ENCODE assay signal across 8 cellular contexts in the genomic region with DNA sequence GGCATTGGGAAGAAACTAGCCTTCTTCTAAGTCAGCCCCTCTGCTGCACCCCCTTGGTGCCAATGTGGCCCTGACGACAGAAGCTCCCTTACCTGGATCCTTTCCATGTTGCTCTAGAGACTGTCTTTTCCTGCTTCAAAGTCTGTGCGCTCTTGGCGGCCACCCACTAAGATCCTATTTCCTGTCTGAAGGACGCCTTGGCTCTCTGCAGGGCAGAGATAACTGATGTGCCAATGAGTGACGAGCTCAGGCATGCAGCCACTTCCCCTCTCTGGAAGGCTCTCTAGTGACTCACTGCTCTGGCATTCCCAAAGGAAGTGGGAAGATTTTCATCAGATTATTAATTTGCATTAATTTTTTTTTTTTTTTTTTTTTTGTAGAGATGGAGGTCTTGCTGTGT.
A peak's percentile ranks its signal among the peaks of the same experiment; 100 is the strongest.
DNase-seq lines count a peak whose midpoint lies in the region; ATAC-seq, FAIRE-seq and TF ChIP-seq lines count a peak whose summit lies in the region.

No MANE protein-coding gene starts in this region.

- peaks cover 25% of the 10 kb centered on the region for H3K4me1 ChIP-seq in adipocyte (ENCODE audit: control insufficient read depth, insufficient read depth, low read length)
- H3K4me1 ChIP-seq in right cardiac atrium (ENCODE audit: control insufficient read depth, insufficient read depth, low read length): no peaks in the 10 kb centered on the region
- H3K4me1 ChIP-seq in small intestine (ENCODE audit: control insufficient read depth in 2 of 2, insufficient read depth in 1 of 2, low read depth in 1 of 2, low read length in 1 of 2): no peaks in the 10 kb centered on the region
- no peaks in the 10 kb centered on the region for H3K4me1 ChIP-seq in BE2C
- H3K4me1 ChIP-seq in CD8-positive, alpha-beta memory T cell (ENCODE audit: insufficient read depth, low read length): no peaks in the 10 kb centered on the region

- H3K27ac ChIP-seq in right cardiac atrium (ENCODE audit: low read length): peak overlapping the region; percentile 92
- peak overlapping the region in 1 of 2 donors; percentile 56 for H3K27ac ChIP-seq in small intestine (ENCODE audit: low read depth in 1 of 2, low read length in 1 of 2)
- no peak overlapping the region for H3K27ac ChIP-seq in CD8-positive, alpha-beta memory T cell (ENCODE audit: low read depth, low read length)

- H3K36me3 ChIP-seq in adipocyte (ENCODE audit: control insufficient read depth, insufficient read depth, low read length, severe bottlenecking) (no peaks in the 10 kb centered on the region), small intestine (ENCODE audit: control insufficient read depth in 2 of 2, insufficient read depth in 2 of 2, low read length in 2 of 2) (no peaks in the 10 kb centered on the region), BE2C (no peaks in the 10 kb centered on the region)
- no peaks in the 10 kb centered on the region for H3K36me3 ChIP-seq in CD8-positive, alpha-beta memory T cell (ENCODE audit: insufficient read depth, low read length)

- ATAC-seq in right cardiac atrium: peak; percentile 94 to 97
- ATAC-seq in GM18505 (IDR thresholded peaks at IDR 0.05; ENCODE audit: unreplicated experiment): no peak

- H3K4me3 ChIP-seq in adipocyte (ENCODE audit: low read length): peak overlapping the region; percentile 75
- peak overlapping the region; percentile 54 for H3K4me3 ChIP-seq in right cardiac atrium (ENCODE audit: low read length)
- no peak overlapping the region for H3K4me3 ChIP-seq in small intestine (ENCODE audit: low read depth in 1 of 2, low read length in 2 of 2)
- H3K4me3 ChIP-seq in BE2C (ENCODE audit: low read depth, low read length): no peak overlapping the region
- no peak overlapping the region for H3K4me3 ChIP-seq in CD8-positive, alpha-beta memory T cell (ENCODE audit: low read length)

- no peaks in the 10 kb centered on the region for H3K36me3 Mint-ChIP-seq in CD8-positive, alpha-beta memory T cell

- no peak overlapping the region for H3K4me3 Mint-ChIP-seq in CD8-positive, alpha-beta memory T cell

- peak overlapping the region in 1 of 8 donors; percentile 89 for H3K27ac Mint-ChIP-seq in CD8-positive, alpha-beta memory T cell

- H3K27me3 ChIP-seq in adipocyte (replicated peaks; ENCODE audit: control insufficient read depth, insufficient read depth, low read length) (no peaks in the 10 kb centered on the region), right cardiac atrium (ENCODE audit: control insufficient read depth, insufficient read depth) (no peaks in the 10 kb centered on the region), small intestine (ENCODE audit: control insufficient read depth in 2 of 2, insufficient read depth in 2 of 2, low read length in 2 of 2) (no peaks in the 10 kb centered on the region), BE2C (no peaks in the 10 kb centered on the region)
- no peaks in the 10 kb centered on the region for H3K27me3 ChIP-seq in CD8-positive, alpha-beta memory T cell (ENCODE audit: insufficient read depth, low read length, poor library complexity, severe bottlenecking)

- CTCF ChIA-PET in CD8-positive, alpha-beta memory T cell (lab: Charles Lee): no interaction called here

- no peak for TF ChIP-seq POLR2A in GM18505 (IDR thresholded peaks at IDR 0.05; ENCODE audit: borderline replicate concordance, extremely low read depth, insufficient read depth, insufficient read length)

- 3% methylated on average over 5 of the region's 5 CpGs for WGBS in right cardiac atrium
- WGBS in small intestine, 3 donors: 5 to 16% (median 5%) methylated on average over 5 of the region's 5 CpGs

- H3K9ac ChIP-seq in adipocyte (ENCODE audit: low read length): peak overlapping the region; percentile 70

- H3K27me3 Mint-ChIP-seq in CD8-positive, alpha-beta memory T cell: peaks cover 5 to 29% of the 10 kb centered on the region in 2 donors

- DNase-seq in HPDE6-E6E7 (ENCODE audit: extremely low spot score): peak; percentile 84
- peak; percentile 72 for DNase-seq in adipocyte (ENCODE audit: low read depth)
- peak; percentile 83 to 92 (median 90) for DNase-seq in right cardiac atrium
- DNase-seq in small intestine: peak; percentile 54
- no peak for DNase-seq in BE2C
- DNase-seq in CD8-positive, alpha-beta memory T cell: no peak
- DNase-seq in NCI-H2081 treated with DMSO at 0.1 percent for 48 hours (lab: John Stamatoyannopoulos, UW): no peak

- intact Hi-C loops in right cardiac atrium (cut with DNase I): no loop called here

- H3K9me3 ChIP-seq in adipocyte (ENCODE audit: control insufficient read depth, low read length) (no peaks in the 10 kb centered on the region), right cardiac atrium (ENCODE audit: control insufficient read depth, low read length) (no peaks in the 10 kb centered on the region), small intestine (ENCODE audit: control insufficient read depth, low read depth) (no peaks in the 10 kb centered on the region), BE2C (no peaks in the 10 kb centered on the region)
- no peaks in the 10 kb centered on the region for H3K9me3 ChIP-seq in CD8-positive, alpha-beta memory T cell (ENCODE audit: low read length)

- FAIRE-seq in small intestine (lab: Jason Lieb, UNC): no peak

- no peaks in the 10 kb centered on the region for H3K4me1 Mint-ChIP-seq in CD8-positive, alpha-beta memory T cell

- no peak for TF ChIP-seq CTCF in BE2C (IDR thresholded peaks at IDR 0.05; ENCODE audit: low read depth, low read length)

- peaks cover 0 to 1% (median 0%) of the 10 kb centered on the region in 5 donors for H3K9me3 Mint-ChIP-seq in CD8-positive, alpha-beta memory T cell

- POLR2A ChIA-PET in CD8-positive, alpha-beta memory T cell (lab: Charles Lee): no interaction called here

Comparison
In these comparisons a context has a peak if more than half of its experiments do, and no peak if none do; other contexts are left out.
1. DNase-seq: peak in HPDE6-E6E7 (single experiment), adipocyte (single experiment), right cardiac atrium (3 of 3) and small intestine (single experiment); none in BE2C (single experiment), CD8-positive, alpha-beta memory T cell (0 of 5) and NCI-H2081 treated with DMSO at 0.1 percent for 48 hours (single experiment).
2. H3K4me3 ChIP-seq: peak in adipocyte (single experiment) and right cardiac atrium (single experiment); none in small intestine (0 of 2), BE2C (single experiment) and CD8-positive, alpha-beta memory T cell (single experiment).